23 cellular contexts compared by ENCODE assay signal in genomic region chr20:59459586-59459985, GRCh38.
DNase-seq lines count a peak whose midpoint lies in the region; ATAC-seq, FAIRE-seq and TF ChIP-seq lines count a peak whose summit lies in the region.
"Had no signal": no experiment of that assay in that cellular context is flagged by ENCODE, and none has a peak within 500 bp of the region (broad histone marks: within the 10 kb centered on the region; RNA-seq: fewer than 3 reads in every experiment).

No MANE protein-coding gene starts in this region.

- H2BK15ac ChIP-seq in H1 (ENCODE audit: low read length) = no peak overlapping the region

- intact Hi-C loops in activated CD8-positive, alpha-beta T cell treated with anti-CD3 and anti-CD28 coated beads for 36 hours (cut with micrococcal nuclease) = no loop called here

- no peaks in the 10 kb centered on the region for H3K79me1 ChIP-seq in H1 (ENCODE audit: low read depth, low read length)

- H3K36me3 ChIP-seq in H1 (ENCODE audit: control insufficient read depth in 2 of 4, insufficient read depth in 4 of 4, low read length in 3 of 4) = no peaks in the 10 kb centered on the region
- H3K36me3 ChIP-seq in osteoblast (ENCODE audit: insufficient read depth, low read length) = no peaks in the 10 kb centered on the region
- H3K36me3 ChIP-seq: BLaER1 treated with 17β-estradiol and CSF1 and Interleukin-3, amounts not matched to agents 10 nM and 100 nM had no signal

- H3K27ac ChIP-seq in H1 (ENCODE audit: low read depth, low read length) (no peak overlapping the region), osteoblast (ENCODE audit: low read depth, low read length) (no peak overlapping the region)
- H3K27ac ChIP-seq: 22Rv1; A549; BLaER1 treated with 17β-estradiol and CSF1 and Interleukin-3, amounts not matched to agents 10 nM and 100 nM; C4-2B had no signal

- H3K79me2 ChIP-seq in H1 (ENCODE audit: control insufficient read depth in 1 of 2, insufficient read depth in 2 of 2, low read length in 2 of 2) = no peaks in the 10 kb centered on the region
- no peaks in the 10 kb centered on the region for H3K79me2 ChIP-seq in osteoblast (ENCODE audit: insufficient read depth, low read length)

- no peak overlapping the region for H4K8ac ChIP-seq in H1 (ENCODE audit: extremely low read depth, insufficient read depth, low read length)

- 0 out of 2 replicates have a peak overlapping the region, but pooled peaks have one; percentile 27 for H2BK12ac ChIP-seq in H1 (ENCODE audit: low read depth, low read length)

- peak; percentile 13 for DNase-seq in activated effector memory CD4-positive, alpha-beta T cell treated with anti-CD3 and anti-CD28 coated beads, Interleukin-2, amount 50 U/mL, for 16 hours
- DNase-seq in activated effector memory CD4-positive, alpha-beta T cell treated with Interleukin-2 at 50 U/mL for 16 hours = no peak
- DNase-seq in HTR-8/SVneo (ENCODE audit: insufficient read length, low spot score) (no peak), H1 (ENCODE audit: low read depth in 1 of 2, low spot score in 2 of 2) (no peak), osteoblast (ENCODE audit: insufficient read length, low spot score, missing footprints) (peak; percentile 53)
- no peak for DNase-seq in effector memory CD8-positive, alpha-beta T cell
- DNase-seq in activated CD8-positive, alpha-beta T cell treated with anti-CD3 and anti-CD28 coated beads for 36 hours = no peak
- DNase-seq: AML-193; Caco-2; Calu3; CD4-positive, alpha-beta T cell; CD8-positive, alpha-beta T cell; DMS79 treated with DMSO at 0.1 percent for 48 hours; GF-D8 had no signal

- no peaks in the 10 kb centered on the region for H3K36me3 Mint-ChIP-seq in effector memory CD8-positive, alpha-beta T cell (ENCODE audit: insufficient read depth)
- no peaks in the 10 kb centered on the region for H3K36me3 Mint-ChIP-seq in activated CD8-positive, alpha-beta T cell treated with anti-CD3 and anti-CD28 coated beads for 36 hours (ENCODE audit: low read depth)
- H3K36me3 Mint-ChIP-seq: CD8-positive, alpha-beta T cell had no signal

- FAIRE-seq in HTR-8/SVneo (lab: Jason Lieb, UNC) (peak; percentile 78), H1 (lab: Jason Lieb, UNC) (no peak)
- FAIRE-seq: A549, D721Med, G401.6, GM12891, GM19239 had no signal

- CTCF ChIA-PET in H1 (lab: Charles Lee; ENCODE audit: partially characterized antibody) = interaction anchor here (1.6 to 2.9 kb wide), 5 partner anchors 10 to 252 kb away, joined by 4 to 9 read pairs (median 6); no protein-coding TSS in a partner anchor
- CTCF ChIA-PET in activated CD8-positive, alpha-beta T cell treated with anti-CD3 and anti-CD28 coated beads for 36 hours (lab: Charles Lee) = no interaction called here

- no peak overlapping the region for H3K4me3 ChIP-seq in H1 (ENCODE audit: extremely low read depth in 1 of 4, insufficient read depth in 2 of 4, low read depth in 3 of 4, low read length in 4 of 4)
- H3K4me3 ChIP-seq in osteoblast (ENCODE audit: insufficient read depth, low read length) = no peak overlapping the region
- H3K4me3 ChIP-seq: A549; BLaER1 treated with 17β-estradiol and CSF1 and Interleukin-3, amounts not matched to agents 10 nM and 100 nM had no signal

- H4K5ac ChIP-seq in H1 (ENCODE audit: insufficient read length, low read depth, low read length) = no peak overlapping the region

- H4K20me1 ChIP-seq in H1 (replicated peaks in 1 of 2; ENCODE audit: control insufficient read depth in 1 of 2, insufficient read depth in 2 of 2, low read length in 2 of 2) (peaks cover 0 to 3% of the 10 kb centered on the region in 2 experiments), osteoblast (ENCODE audit: insufficient read depth, low read length) (no peaks in the 10 kb centered on the region)
- H4K20me1 ChIP-seq: BLaER1 treated with 17β-estradiol and CSF1 and Interleukin-3, amounts not matched to agents 10 nM and 100 nM had no signal

- no peaks in the 10 kb centered on the region for H3K9me3 Mint-ChIP-seq in effector memory CD8-positive, alpha-beta T cell
- H3K9me3 Mint-ChIP-seq in activated CD8-positive, alpha-beta T cell treated with anti-CD3 and anti-CD28 coated beads for 36 hours = no peaks in the 10 kb centered on the region
- H3K9me3 Mint-ChIP-seq: CD4-positive, alpha-beta T cell; CD8-positive, alpha-beta T cell had no signal

- H3K9ac ChIP-seq in H1 (replicated peaks in 1 of 4; ENCODE audit: extremely low read depth in 1 of 4, low read depth in 3 of 4, low read length in 3 of 4) = no peak overlapping the region
- H3K9ac ChIP-seq: BLaER1 treated with 17β-estradiol and CSF1 and Interleukin-3, amounts not matched to agents 10 nM and 100 nM had no signal

- H3K4me2 ChIP-seq in H1 (ENCODE audit: insufficient read depth in 1 of 2, low read depth in 2 of 2, low read length in 2 of 2) (no peak overlapping the region), osteoblast (ENCODE audit: insufficient read depth, low read length) (no peak overlapping the region)
- H3K4me2 ChIP-seq: A549; BLaER1 treated with 17β-estradiol and CSF1 and Interleukin-3, amounts not matched to agents 10 nM and 100 nM had no signal

- TF ChIP-seq RAD21 in H1 (IDR thresholded peaks at IDR 0.05 in 1 of 2, conservative IDR thresholded peaks at IDR 0.05 in 1 of 2; ENCODE audit: low read depth in 2 of 2, low read length in 2 of 2) = no peak

- H3K27me3 ChIP-seq in H1 (replicated peaks in 1 of 4; ENCODE audit: control insufficient read depth in 3 of 4, extremely low read depth in 1 of 4, insufficient read depth in 3 of 4, low read length in 3 of 4) (no peaks in the 10 kb centered on the region), osteoblast (ENCODE audit: insufficient read depth, low read length) (no peaks in the 10 kb centered on the region)
- H3K27me3 ChIP-seq: BLaER1 treated with 17β-estradiol and CSF1 and Interleukin-3, amounts not matched to agents 10 nM and 100 nM had no signal

- H2BK120ac ChIP-seq in H1 (replicated peaks; ENCODE audit: low read depth, low read length) = no peak overlapping the region

- H4K91ac ChIP-seq in H1 (replicated peaks; ENCODE audit: insufficient read length, low read length) = no peak overlapping the region

- H3K18ac ChIP-seq in H1 (ENCODE audit: extremely low read depth, low read length) = no peak overlapping the region

- no peak overlapping the region for H3K56ac ChIP-seq in H1 (replicated peaks; ENCODE audit: insufficient read length, low read depth, low read length)

- H2BK20ac ChIP-seq in H1 (ENCODE audit: low read length) = no peak overlapping the region

- WGBS in H1 (ENCODE audit: extremely low coverage in 1 of 2, insufficient coverage in 1 of 2, insufficient read length in 1 of 2, insufficient replicate concordance in 2 of 2, low coverage in 1 of 2, low lambda C conversion rate in 2 of 2, missing lambda C conversion rate in 1 of 2), 2 experiments = 93% methylated on average over 5 of the region's 6 CpGs; no CpG with 5 or more reads in 1 of the 2 experiments

- POLR2A ChIA-PET in H1 (lab: Charles Lee; ENCODE audit: partially characterized antibody) = no interaction called here
- POLR2A ChIA-PET in activated CD8-positive, alpha-beta T cell treated with anti-CD3 and anti-CD28 coated beads for 36 hours (lab: Charles Lee) = no interaction called here

- H3K23ac ChIP-seq in H1 (ENCODE audit: insufficient read length) = no peak overlapping the region

- TF ChIP-seq POLR2A in H1 (IDR thresholded peaks at IDR 0.05; ENCODE audit: control extremely low read depth in 1 of 2, low read depth in 2 of 2, low read length in 2 of 2) = no peak

- TF ChIP-seq EP300 in H1 (IDR thresholded peaks at IDR 0.05; ENCODE audit: borderline replicate concordance in 1 of 2, low read depth in 2 of 2, low read length in 2 of 2) = no peak

- H3K4me1 ChIP-seq in H1 (replicated peaks in 1 of 4; ENCODE audit: control insufficient read depth in 3 of 4, insufficient read depth in 4 of 4, low read length in 3 of 4) (no peaks in the 10 kb centered on the region), osteoblast (ENCODE audit: insufficient read depth, low read length) (no peaks in the 10 kb centered on the region)
- H3K4me1 ChIP-seq: A549 had no signal

- no peaks in the 10 kb centered on the region for H3K9me3 ChIP-seq in H1 (ENCODE audit: insufficient read depth in 2 of 2, low read depth in 1 of 2, low read length in 1 of 2)
- H3K9me3 ChIP-seq in osteoblast (ENCODE audit: low read depth, low read length) = no peaks in the 10 kb centered on the region

- H2AFZ ChIP-seq in H1 (ENCODE audit: low read length) = no peak overlapping the region
- no peak overlapping the region for H2AFZ ChIP-seq in osteoblast (ENCODE audit: low read length)

- no peaks in the 10 kb centered on the region for H3K4me1 Mint-ChIP-seq in effector memory CD8-positive, alpha-beta T cell (ENCODE audit: low read depth in 2 of 2)
- no peaks in the 10 kb centered on the region for H3K4me1 Mint-ChIP-seq in activated CD8-positive, alpha-beta T cell treated with anti-CD3 and anti-CD28 coated beads for 36 hours (ENCODE audit: low read depth)
- H3K4me1 Mint-ChIP-seq: B cell had no signal

- H3K4ac ChIP-seq in H1 (replicated peaks; ENCODE audit: insufficient read length, low read depth, low read length) = no peak overlapping the region

- H2AK5ac ChIP-seq in H1 (ENCODE audit: low read depth, low read length) = no peak overlapping the region

- no peak overlapping the region for H2BK5ac ChIP-seq in H1 (ENCODE audit: low read depth, low read length)

- H3K4me3 Mint-ChIP-seq in effector memory CD8-positive, alpha-beta T cell = no peak overlapping the region
- no peak overlapping the region for H3K4me3 Mint-ChIP-seq in activated CD8-positive, alpha-beta T cell treated with anti-CD3 and anti-CD28 coated beads for 36 hours
- H3K4me3 Mint-ChIP-seq: B cell; CD4-positive, alpha-beta T cell; CD8-positive, alpha-beta T cell had no signal

- TF ChIP-seq CTCF in H1 (IDR thresholded peaks at IDR 0.05; ENCODE audit: control extremely low read depth in 1 of 3, insufficient read depth in 1 of 3, low read depth in 1 of 3, low read length in 3 of 3) = no peak
- TF ChIP-seq CTCF in osteoblast (IDR thresholded peaks at IDR 0.05; ENCODE audit: extremely low read depth, low read depth, low read length) = no peak
- TF ChIP-seq CTCF in activated CD8-positive, alpha-beta T cell treated with anti-CD3 and anti-CD28 coated beads for 36 hours (IDR thresholded peaks at IDR 0.05) = no peak

- no peak overlapping the region for H3K27ac Mint-ChIP-seq in effector memory CD8-positive, alpha-beta T cell
- no peak overlapping the region for H3K27ac Mint-ChIP-seq in activated CD8-positive, alpha-beta T cell treated with anti-CD3 and anti-CD28 coated beads for 36 hours
- H3K27ac Mint-ChIP-seq: B cell; CD4-positive, alpha-beta T cell; CD8-positive, alpha-beta T cell had no signal

- H3K14ac ChIP-seq in H1 (ENCODE audit: insufficient read length) = no peak overlapping the region

- no peak for ATAC-seq in effector memory CD8-positive, alpha-beta T cell (replicated peaks)
- ATAC-seq in activated CD8-positive, alpha-beta T cell treated with anti-CD3 and anti-CD28 coated beads for 36 hours = no peak
- ATAC-seq: A549; CD8-positive, alpha-beta T cell had no signal

- H3K27me3 Mint-ChIP-seq in effector memory CD8-positive, alpha-beta T cell = peaks cover 19 to 77% of the 10 kb centered on the region in 2 donors
- no peaks in the 10 kb centered on the region for H3K27me3 Mint-ChIP-seq in activated CD8-positive, alpha-beta T cell treated with anti-CD3 and anti-CD28 coated beads for 36 hours

- no peaks in the 10 kb centered on the region for H3K23me2 ChIP-seq in H1 (ENCODE audit: low read depth, low read length)

TF ChIP-seq in H1, 55 proteins besides CTCF, POLR2A, EP300 and RAD21 (continues in another document):
- TF ChIP-seq SP4 (IDR thresholded peaks at IDR 0.05; ENCODE audit: low read length) = no peak

Comparison
In these comparisons a context has a peak if more than half of its experiments do, and no peak if none do; other contexts are left out.
1. DNase-seq: peak in activated effector memory CD4-positive, alpha-beta T cell treated with anti-CD3 and anti-CD28 coated beads, Interleukin-2, amount 50 U/mL, for 16 hours (single experiment) and osteoblast (single experiment); none in activated effector memory CD4-positive, alpha-beta T cell treated with Interleukin-2 at 50 U/mL for 16 hours (single experiment), HTR-8/SVneo (single experiment), H1 (0 of 2), effector memory CD8-positive, alpha-beta T cell (0 of 3) and activated CD8-positive, alpha-beta T cell treated with anti-CD3 and anti-CD28 coated beads for 36 hours (single experiment).